Comparison of ENCODE assay signal across 8 cellular contexts in genomic region chr6:10403385-10404106, GRCh38. TPM values are rescaled to one million over a fixed set of nuclear protein-coding genes. Genes with fewer than 3 reads are reported as not detected.
DNase-seq lines count a peak whose midpoint lies in the region; ATAC-seq, FAIRE-seq and TF ChIP-seq lines count a peak whose summit lies in the region.

No MANE protein-coding gene starts in this region.

- no peaks in the 10 kb centered on the region for H3K4me1 ChIP-seq in cardiac muscle cell (ENCODE audit: low read depth)

- H3K4me3 ChIP-seq in cardiac muscle cell: peak overlapping the region; percentile 36

- TF ChIP-seq CTCF in cardiac muscle cell (IDR thresholded peaks at IDR 0.05; ENCODE audit: low read depth, low read length) (no peak), osteocyte (IDR thresholded peaks at IDR 0.05) (no peak)

- peaks cover 90% of the 10 kb centered on the region for H3K4me1 Mint-ChIP-seq in osteocyte (ENCODE audit: unreplicated experiment)

- H3K27me3 ChIP-seq in cardiac muscle cell: peaks cover 93% of the 10 kb centered on the region

- peak; percentile 10 for FAIRE-seq in RCC 7860 (lab: Jason Lieb, UNC)

- no peaks in the 10 kb centered on the region for H3K27me3 Mint-ChIP-seq in osteocyte (ENCODE audit: unreplicated experiment)

- ATAC-seq in Right ventricle myocardium superior (ENCODE audit: poor library complexity) (no peak), HG02852 (IDR thresholded peaks at IDR 0.05; ENCODE audit: unreplicated experiment) (peak; percentile 29)

- H3K36me3 ChIP-seq in cardiac muscle cell: no peaks in the 10 kb centered on the region

- intact Hi-C loops in Right ventricle myocardium superior (cut with DNase I): no loop called here

- peak in 1 of 2 donors; percentile 60 for DNase-seq in cardiac muscle cell (ENCODE audit: low read depth in 1 of 2, low spot score in 1 of 2)
- no peak for DNase-seq in Right ventricle myocardium superior
- DNase-seq in RCC 7860 (ENCODE audit: low spot score): peak; percentile 78
- DNase-seq in epithelial cell of prostate (ENCODE audit: low read depth, low spot score): peak; percentile 97
- DNase-seq in osteocyte (ENCODE audit: extremely low spot score, unreplicated experiment): no peak
- DNase-seq in NCI-H2107 (lab: John Stamatoyannopoulos, UW): no peak
- no peak for DNase-seq in activated CD4-positive, CD25-positive, alpha-beta regulatory T cell treated with anti-CD3 and anti-CD28 coated beads, Interleukin-2, amount 50 U/mL, for 72 hours

- H3K36me3 Mint-ChIP-seq in osteocyte (ENCODE audit: unreplicated experiment): peaks cover 51% of the 10 kb centered on the region

- H3K9me3 Mint-ChIP-seq in osteocyte (ENCODE audit: unreplicated experiment): no peaks in the 10 kb centered on the region

- peak overlapping the region; percentile 75 for H3K4me3 Mint-ChIP-seq in osteocyte (ENCODE audit: unreplicated experiment)

- H3K9me3 ChIP-seq in cardiac muscle cell (ENCODE audit: low read depth): no peaks in the 10 kb centered on the region

- H3K27ac ChIP-seq in cardiac muscle cell (no peak overlapping the region), epithelial cell of prostate (peak overlapping the region; percentile 97)

- peak overlapping the region; percentile 89 for H3K27ac Mint-ChIP-seq in osteocyte (ENCODE audit: unreplicated experiment)

RNA-seq across cellular contexts. Expression of gene TFAP2A, which starts 11.3 kb away (rescaled TPM):
- total RNA-seq in cardiac muscle cell (not detected in 2 replicates), Right ventricle myocardium superior (0.51 TPM), osteocyte (53.2 and 59.6 TPM in 2 replicates)
- polyA plus RNA-seq in cardiac muscle cell: 0.17 and 0.26 TPM in 2 replicates

Comparison
In these comparisons a context has a peak if more than half of its experiments do, and no peak if none do; other contexts are left out.
1. DNase-seq: peak in RCC 7860 (single experiment) and epithelial cell of prostate (single experiment); none in Right ventricle myocardium superior (single experiment), osteocyte (single experiment), NCI-H2107 (single experiment) and activated CD4-positive, CD25-positive, alpha-beta regulatory T cell treated with anti-CD3 and anti-CD28 coated beads, Interleukin-2, amount 50 U/mL, for 72 hours (single experiment).
2. RNA of gene TFAP2A, which starts 11.3 kb away (total RNA-seq): 53.2 to 59.6 TPM in osteocyte; 0.51 TPM in Right ventricle myocardium superior (single experiment) and not detected in cardiac muscle cell; every median in the first group is over 10 times any median in the second.